In the genomic region with DNA sequence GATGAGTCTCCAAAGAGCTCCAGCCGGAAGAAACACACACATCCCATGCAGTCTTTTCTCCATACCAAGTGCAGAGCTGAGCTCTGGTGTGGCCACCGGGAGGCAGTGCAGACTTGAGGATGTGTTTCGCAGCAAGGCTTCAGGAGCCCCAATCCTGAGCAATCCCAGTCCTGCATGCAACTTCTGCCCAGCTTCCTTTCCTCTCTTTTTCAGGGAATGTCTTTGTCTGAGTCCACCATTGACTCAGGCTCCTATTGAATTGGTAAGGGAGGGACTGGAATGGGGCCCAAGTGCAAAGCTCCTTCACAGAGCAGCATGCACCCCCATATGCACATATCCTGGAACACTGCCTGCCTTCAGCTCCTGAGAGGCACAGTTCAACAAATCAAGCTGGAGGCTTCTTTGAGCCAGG, we compare ENCODE assay signal across 1 cellular context.
TF ChIP-seq lines count a peak whose summit lies in the region.

No MANE protein-coding gene starts in this region.

TF ChIP-seq in HepG2, 621 proteins besides CTCF, POLR2A, EP300 and RAD21 (continued from another document and continues in another):
- TF ChIP-seq, protein P1, sequence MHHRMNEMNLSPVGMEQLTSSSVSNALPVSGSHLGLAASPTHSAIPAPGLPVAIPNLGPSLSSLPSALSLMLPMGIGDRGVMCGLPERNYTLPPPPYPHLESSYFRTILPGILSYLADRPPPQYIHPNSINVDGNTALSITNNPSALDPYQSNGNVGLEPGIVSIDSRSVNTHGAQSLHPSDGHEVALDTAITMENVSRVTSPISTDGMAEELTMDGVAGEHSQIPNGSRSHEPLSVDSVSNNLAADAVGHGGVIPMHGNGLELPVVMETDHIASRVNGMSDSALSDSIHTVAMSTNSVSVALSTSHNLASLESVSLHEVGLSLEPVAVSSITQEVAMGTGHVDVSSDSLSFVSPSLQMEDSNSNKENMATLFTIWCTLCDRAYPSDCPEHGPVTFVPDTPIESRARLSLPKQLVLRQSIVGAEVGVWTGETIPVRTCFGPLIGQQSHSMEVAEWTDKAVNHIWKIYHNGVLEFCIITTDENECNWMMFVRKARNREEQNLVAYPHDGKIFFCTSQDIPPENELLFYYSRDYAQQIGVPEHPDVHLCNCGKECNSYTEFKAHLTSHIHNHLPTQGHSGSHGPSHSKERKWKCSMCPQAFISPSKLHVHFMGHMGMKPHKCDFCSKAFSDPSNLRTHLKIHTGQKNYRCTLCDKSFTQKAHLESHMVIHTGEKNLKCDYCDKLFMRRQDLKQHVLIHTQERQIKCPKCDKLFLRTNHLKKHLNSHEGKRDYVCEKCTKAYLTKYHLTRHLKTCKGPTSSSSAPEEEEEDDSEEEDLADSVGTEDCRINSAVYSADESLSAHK (CRISPR knock-in tag; IDR thresholded peaks at IDR 0.05; ENCODE audit: borderline replicate concordance) = 0 out of 2 replicates have a peak, but pooled peaks have one; percentile 70
- TF ChIP-seq ZSCAN9 (CRISPR knock-in tag; IDR thresholded peaks at IDR 0.05; ENCODE audit: borderline replicate concordance) (no peak), MEIS2 (CRISPR knock-in tag; IDR thresholded peaks at IDR 0.05) (no peak), ELF4 (CRISPR knock-in tag; IDR thresholded peaks at IDR 0.05; ENCODE audit: borderline replicate concordance) (no peak), ZNF350 (CRISPR knock-in tag; IDR thresholded peaks at IDR 0.05; ENCODE audit: borderline replicate concordance, low read depth) (no peak), MTF1 (CRISPR knock-in tag; IDR thresholded peaks at IDR 0.05) (no peak), ZNF20 (CRISPR knock-in tag; IDR thresholded peaks at IDR 0.05) (no peak), JARID2 (CRISPR knock-in tag; IDR thresholded peaks at IDR 0.05; ENCODE audit: insufficient replicate concordance) (peak; percentile 92), NFATC3 (CRISPR knock-in tag; IDR thresholded peaks at IDR 0.05) (no peak), GTF3A (CRISPR knock-in tag; conservative IDR thresholded peaks at IDR 0.05) (no peak), ISX (CRISPR knock-in tag; conservative IDR thresholded peaks at IDR 0.05) (no peak), SMAD3 (CRISPR knock-in tag; IDR thresholded peaks at IDR 0.05) (0 out of 2 replicates have a peak, but pooled peaks have one; percentile 9), TBX3 (IDR thresholded peaks at IDR 0.05; ENCODE audit: borderline replicate concordance) (no peak), PCBP2 (optimal IDR thresholded peaks at IDR 0.05; ENCODE audit: low read depth, low read length, poor library complexity, severe bottlenecking) (no peak), ELF1 (CRISPR knock-in tag; IDR thresholded peaks at IDR 0.05) (peak; percentile 51; the same call in 1 of the 2 replicates), ZNF552 (CRISPR knock-in tag; IDR thresholded peaks at IDR 0.05; ENCODE audit: borderline replicate concordance) (no peak), MEF2D (CRISPR knock-in tag; IDR thresholded peaks at IDR 0.05) (0 out of 2 replicates have a peak, but pooled peaks have one; percentile 23), ATF7-NPFF (CRISPR knock-in tag; IDR thresholded peaks at IDR 0.05; ENCODE audit: low read depth) (no peak), KLF15 (CRISPR knock-in tag; IDR thresholded peaks at IDR 0.05; ENCODE audit: borderline replicate concordance) (no peak), NFIC (IDR thresholded peaks at IDR 0.05; ENCODE audit: low read length) (no peak), NR2C2 (CRISPR knock-in tag; IDR thresholded peaks at IDR 0.05; ENCODE audit: borderline replicate concordance) (no peak), PHF21A (CRISPR knock-in tag; IDR thresholded peaks at IDR 0.05) (no peak), U2AF2 (IDR thresholded peaks at IDR 0.05; ENCODE audit: low read depth, low read length) (no peak), ATAD3A (CRISPR knock-in tag; IDR thresholded peaks at IDR 0.05) (no peak), ZBTB7B (CRISPR knock-in tag; IDR thresholded peaks at IDR 0.05) (no peak), GTF2F1 (IDR thresholded peaks at IDR 0.05; ENCODE audit: low read length) (no peak; the same call in 1 of the 2 replicates), RFXANK (CRISPR knock-in tag; IDR thresholded peaks at IDR 0.05) (no peak), ZMYM2 (CRISPR knock-in tag; IDR thresholded peaks at IDR 0.05) (no peak), ZSCAN12 (CRISPR knock-in tag; IDR thresholded peaks at IDR 0.05) (no peak), ZNF883 (CRISPR knock-in tag; IDR thresholded peaks at IDR 0.05; ENCODE audit: not compliant biosample characterization) (no peak), RELA (CRISPR knock-in tag; IDR thresholded peaks at IDR 0.05) (no peak), ZNF768 (CRISPR knock-in tag; IDR thresholded peaks at IDR 0.05) (no peak), CBFB (CRISPR knock-in tag; IDR thresholded peaks at IDR 0.05) (0 out of 2 replicates have a peak, but pooled peaks have one; percentile 28), ZSCAN30 (CRISPR knock-in tag; IDR thresholded peaks at IDR 0.05) (no peak)
- TF ChIP-seq, protein P2, sequence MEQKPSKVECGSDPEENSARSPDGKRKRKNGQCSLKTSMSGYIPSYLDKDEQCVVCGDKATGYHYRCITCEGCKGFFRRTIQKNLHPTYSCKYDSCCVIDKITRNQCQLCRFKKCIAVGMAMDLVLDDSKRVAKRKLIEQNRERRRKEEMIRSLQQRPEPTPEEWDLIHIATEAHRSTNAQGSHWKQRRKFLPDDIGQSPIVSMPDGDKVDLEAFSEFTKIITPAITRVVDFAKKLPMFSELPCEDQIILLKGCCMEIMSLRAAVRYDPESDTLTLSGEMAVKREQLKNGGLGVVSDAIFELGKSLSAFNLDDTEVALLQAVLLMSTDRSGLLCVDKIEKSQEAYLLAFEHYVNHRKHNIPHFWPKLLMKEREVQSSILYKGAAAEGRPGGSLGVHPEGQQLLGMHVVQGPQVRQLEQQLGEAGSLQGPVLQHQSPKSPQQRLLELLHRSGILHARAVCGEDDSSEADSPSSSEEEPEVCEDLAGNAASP (CRISPR knock-in tag; IDR thresholded peaks at IDR 0.05; ENCODE audit: borderline replicate concordance) = peak; percentile 57
- TF ChIP-seq, protein P3, sequence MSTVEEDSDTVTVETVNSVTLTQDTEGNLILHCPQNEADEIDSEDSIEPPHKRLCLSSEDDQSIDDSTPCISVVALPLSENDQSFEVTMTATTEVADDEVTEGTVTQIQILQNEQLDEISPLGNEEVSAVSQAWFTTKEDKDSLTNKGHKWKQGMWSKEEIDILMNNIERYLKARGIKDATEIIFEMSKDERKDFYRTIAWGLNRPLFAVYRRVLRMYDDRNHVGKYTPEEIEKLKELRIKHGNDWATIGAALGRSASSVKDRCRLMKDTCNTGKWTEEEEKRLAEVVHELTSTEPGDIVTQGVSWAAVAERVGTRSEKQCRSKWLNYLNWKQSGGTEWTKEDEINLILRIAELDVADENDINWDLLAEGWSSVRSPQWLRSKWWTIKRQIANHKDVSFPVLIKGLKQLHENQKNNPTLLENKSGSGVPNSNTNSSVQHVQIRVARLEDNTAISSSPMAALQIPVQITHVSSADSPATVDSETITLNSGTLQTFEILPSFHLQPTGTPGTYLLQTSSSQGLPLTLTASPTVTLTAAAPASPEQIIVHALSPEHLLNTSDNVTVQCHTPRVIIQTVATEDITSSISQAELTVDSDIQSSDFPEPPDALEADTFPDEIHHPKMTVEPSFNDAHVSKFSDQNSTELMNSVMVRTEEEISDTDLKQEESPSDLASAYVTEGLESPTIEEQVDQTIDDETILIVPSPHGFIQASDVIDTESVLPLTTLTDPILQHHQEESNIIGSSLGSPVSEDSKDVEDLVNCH (CRISPR knock-in tag; IDR thresholded peaks at IDR 0.05) = no peak
- TF ChIP-seq, protein P4, sequence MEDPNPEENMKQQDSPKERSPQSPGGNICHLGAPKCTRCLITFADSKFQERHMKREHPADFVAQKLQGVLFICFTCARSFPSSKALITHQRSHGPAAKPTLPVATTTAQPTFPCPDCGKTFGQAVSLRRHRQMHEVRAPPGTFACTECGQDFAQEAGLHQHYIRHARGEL (CRISPR knock-in tag; IDR thresholded peaks at IDR 0.05) = no peak
- TF ChIP-seq, protein P5, sequence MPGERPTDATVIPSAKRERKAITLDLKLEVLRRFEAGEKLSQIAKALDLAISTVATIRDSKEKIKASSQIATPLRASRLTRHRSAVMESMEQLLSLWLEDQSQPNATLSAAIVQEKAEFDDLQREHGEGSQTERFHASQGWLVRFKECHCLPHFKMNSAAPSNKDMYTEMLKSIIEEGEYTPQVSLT (CRISPR knock-in tag; IDR thresholded peaks at IDR 0.05; ENCODE audit: borderline replicate concordance, low read depth) = no peak
- TF ChIP-seq, protein P6, sequence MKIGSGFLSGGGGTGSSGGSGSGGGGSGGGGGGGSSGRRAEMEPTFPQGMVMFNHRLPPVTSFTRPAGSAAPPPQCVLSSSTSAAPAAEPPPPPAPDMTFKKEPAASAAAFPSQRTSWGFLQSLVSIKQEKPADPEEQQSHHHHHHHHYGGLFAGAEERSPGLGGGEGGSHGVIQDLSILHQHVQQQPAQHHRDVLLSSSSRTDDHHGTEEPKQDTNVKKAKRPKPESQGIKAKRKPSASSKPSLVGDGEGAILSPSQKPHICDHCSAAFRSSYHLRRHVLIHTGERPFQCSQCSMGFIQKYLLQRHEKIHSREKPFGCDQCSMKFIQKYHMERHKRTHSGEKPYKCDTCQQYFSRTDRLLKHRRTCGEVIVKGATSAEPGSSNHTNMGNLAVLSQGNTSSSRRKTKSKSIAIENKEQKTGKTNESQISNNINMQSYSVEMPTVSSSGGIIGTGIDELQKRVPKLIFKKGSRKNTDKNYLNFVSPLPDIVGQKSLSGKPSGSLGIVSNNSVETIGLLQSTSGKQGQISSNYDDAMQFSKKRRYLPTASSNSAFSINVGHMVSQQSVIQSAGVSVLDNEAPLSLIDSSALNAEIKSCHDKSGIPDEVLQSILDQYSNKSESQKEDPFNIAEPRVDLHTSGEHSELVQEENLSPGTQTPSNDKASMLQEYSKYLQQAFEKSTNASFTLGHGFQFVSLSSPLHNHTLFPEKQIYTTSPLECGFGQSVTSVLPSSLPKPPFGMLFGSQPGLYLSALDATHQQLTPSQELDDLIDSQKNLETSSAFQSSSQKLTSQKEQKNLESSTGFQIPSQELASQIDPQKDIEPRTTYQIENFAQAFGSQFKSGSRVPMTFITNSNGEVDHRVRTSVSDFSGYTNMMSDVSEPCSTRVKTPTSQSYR (CRISPR knock-in tag; IDR thresholded peaks at IDR 0.05; ENCODE audit: borderline replicate concordance) = no peak
- TF ChIP-seq, protein P7, sequence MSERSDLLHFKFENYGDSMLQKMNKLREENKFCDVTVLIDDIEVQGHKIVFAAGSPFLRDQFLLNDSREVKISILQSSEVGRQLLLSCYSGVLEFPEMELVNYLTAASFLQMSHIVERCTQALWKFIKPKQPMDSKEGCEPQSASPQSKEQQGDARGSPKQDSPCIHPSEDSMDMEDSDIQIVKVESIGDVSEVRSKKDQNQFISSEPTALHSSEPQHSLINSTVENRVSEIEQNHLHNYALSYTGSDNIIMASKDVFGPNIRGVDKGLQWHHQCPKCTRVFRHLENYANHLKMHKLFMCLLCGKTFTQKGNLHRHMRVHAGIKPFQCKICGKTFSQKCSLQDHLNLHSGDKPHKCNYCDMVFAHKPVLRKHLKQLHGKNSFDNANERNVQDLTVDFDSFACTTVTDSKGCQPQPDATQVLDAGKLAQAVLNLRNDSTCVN (CRISPR knock-in tag; IDR thresholded peaks at IDR 0.05; ENCODE audit: borderline replicate concordance) = no peak
- TF ChIP-seq, protein P8, sequence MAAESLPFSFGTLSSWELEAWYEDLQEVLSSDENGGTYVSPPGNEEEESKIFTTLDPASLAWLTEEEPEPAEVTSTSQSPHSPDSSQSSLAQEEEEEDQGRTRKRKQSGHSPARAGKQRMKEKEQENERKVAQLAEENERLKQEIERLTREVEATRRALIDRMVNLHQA (CRISPR knock-in tag; IDR thresholded peaks at IDR 0.05) = no peak
- TF ChIP-seq, protein P9, sequence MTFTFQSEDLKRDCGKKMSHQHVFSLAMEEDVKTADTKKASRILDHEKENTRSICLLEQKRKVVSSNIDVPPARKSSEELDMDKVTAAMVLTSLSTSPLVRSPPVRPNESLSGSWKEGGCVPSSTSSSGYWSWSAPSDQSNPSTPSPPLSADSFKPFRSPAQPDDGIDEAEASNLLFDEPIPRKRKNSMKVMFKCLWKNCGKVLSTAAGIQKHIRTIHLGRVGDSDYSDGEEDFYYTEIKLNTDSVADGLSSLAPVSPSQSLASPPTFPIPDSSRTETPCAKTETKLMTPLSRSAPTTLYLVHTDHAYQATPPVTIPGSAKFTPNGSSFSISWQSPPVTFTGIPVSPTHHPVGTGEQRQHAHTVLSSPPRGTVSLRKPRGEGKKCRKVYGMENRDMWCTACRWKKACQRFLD (CRISPR knock-in tag; IDR thresholded peaks at IDR 0.05; ENCODE audit: borderline replicate concordance) = no peak
- TF ChIP-seq, protein P10, sequence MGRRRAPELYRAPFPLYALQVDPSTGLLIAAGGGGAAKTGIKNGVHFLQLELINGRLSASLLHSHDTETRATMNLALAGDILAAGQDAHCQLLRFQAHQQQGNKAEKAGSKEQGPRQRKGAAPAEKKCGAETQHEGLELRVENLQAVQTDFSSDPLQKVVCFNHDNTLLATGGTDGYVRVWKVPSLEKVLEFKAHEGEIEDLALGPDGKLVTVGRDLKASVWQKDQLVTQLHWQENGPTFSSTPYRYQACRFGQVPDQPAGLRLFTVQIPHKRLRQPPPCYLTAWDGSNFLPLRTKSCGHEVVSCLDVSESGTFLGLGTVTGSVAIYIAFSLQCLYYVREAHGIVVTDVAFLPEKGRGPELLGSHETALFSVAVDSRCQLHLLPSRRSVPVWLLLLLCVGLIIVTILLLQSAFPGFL (CRISPR knock-in tag; IDR thresholded peaks at IDR 0.05) = no peak
- TF ChIP-seq, protein P11, sequence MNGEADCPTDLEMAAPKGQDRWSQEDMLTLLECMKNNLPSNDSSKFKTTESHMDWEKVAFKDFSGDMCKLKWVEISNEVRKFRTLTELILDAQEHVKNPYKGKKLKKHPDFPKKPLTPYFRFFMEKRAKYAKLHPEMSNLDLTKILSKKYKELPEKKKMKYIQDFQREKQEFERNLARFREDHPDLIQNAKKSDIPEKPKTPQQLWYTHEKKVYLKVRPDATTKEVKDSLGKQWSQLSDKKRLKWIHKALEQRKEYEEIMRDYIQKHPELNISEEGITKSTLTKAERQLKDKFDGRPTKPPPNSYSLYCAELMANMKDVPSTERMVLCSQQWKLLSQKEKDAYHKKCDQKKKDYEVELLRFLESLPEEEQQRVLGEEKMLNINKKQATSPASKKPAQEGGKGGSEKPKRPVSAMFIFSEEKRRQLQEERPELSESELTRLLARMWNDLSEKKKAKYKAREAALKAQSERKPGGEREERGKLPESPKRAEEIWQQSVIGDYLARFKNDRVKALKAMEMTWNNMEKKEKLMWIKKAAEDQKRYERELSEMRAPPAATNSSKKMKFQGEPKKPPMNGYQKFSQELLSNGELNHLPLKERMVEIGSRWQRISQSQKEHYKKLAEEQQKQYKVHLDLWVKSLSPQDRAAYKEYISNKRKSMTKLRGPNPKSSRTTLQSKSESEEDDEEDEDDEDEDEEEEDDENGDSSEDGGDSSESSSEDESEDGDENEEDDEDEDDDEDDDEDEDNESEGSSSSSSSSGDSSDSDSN (CRISPR knock-in tag; IDR thresholded peaks at IDR 0.05) = no peak
- TF ChIP-seq, protein P12, sequence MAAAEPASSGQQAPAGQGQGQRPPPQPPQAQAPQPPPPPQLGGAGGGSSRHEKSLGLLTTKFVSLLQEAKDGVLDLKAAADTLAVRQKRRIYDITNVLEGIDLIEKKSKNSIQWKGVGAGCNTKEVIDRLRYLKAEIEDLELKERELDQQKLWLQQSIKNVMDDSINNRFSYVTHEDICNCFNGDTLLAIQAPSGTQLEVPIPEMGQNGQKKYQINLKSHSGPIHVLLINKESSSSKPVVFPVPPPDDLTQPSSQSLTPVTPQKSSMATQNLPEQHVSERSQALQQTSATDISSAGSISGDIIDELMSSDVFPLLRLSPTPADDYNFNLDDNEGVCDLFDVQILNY (CRISPR knock-in tag; conservative IDR thresholded peaks at IDR 0.05) = no peak
